In the genomic region with DNA sequence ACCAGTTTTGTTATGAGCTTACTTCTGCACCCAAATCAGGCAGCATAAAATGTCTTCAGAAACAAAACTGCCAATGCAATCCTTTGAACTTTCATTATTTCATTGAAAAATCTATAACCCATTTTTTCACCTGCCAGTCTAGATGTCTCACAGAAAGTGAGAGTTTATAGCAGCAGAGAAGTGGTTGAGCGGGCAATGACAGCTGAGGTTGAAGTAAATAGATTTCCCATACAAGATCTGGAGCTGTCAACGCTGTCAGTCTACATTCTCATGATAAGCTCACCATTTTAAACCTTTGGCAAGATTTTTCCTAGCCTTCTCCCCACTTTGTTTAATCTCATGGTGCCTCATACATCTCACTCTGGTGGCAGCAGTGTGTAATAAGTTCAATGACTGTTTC, we compare ENCODE assay signal across 35 cellular contexts.
"Had no signal": no experiment of that assay in that cellular context is flagged by ENCODE, and none has a peak within 500 bp of the region (broad histone marks: within the 10 kb centered on the region; RNA-seq: fewer than 3 reads in every experiment).

No MANE protein-coding gene starts in this region.

- DNase-seq: Kasumi-1, MG63, MM.1S, MV-4-11, NCI-H1048, NCI-H1092, NCI-H1092 treated with DMSO at 0.1 percent for 48 hours, NCI-H1105, NCI-H1105 treated with DMSO at 0.1 percent for 48 hours, NCI-H1417, NCI-H1417 treated with DMSO at 0.1 percent for 48 hours, NCI-H1436, NCI-H1436 treated with DMSO at 0.1 percent for 48 hours, NCI-H146, NCI-H1694, NCI-H1694 treated with DMSO at 0.1 percent for 48 hours, NCI-H187, NCI-H187 treated with DMSO at 0.1 percent for 48 hours, NCI-H1930, NCI-H2029, NCI-H2029 treated with DMSO at 0.1 percent for 48 hours, NCI-H2081, NCI-H2081 treated with DMSO at 0.1 percent for 48 hours, NCI-H2107, NCI-H2171, NCI-H2171 treated with DMSO at 0.1 percent for 48 hours, NCI-H2227 treated with DMSO at 0.1 percent for 48 hours, NCI-H226, NCI-H345, NCI-H446, NCI-H446 treated with DMSO at 0.1 percent for 48 hours, NCI-H510A, NCI-H510A treated with DMSO at 0.1 percent for 48 hours, NCI-H524, NCI-H524 treated with DMSO at 0.1 percent for 48 hours had no signal

- H3K4me3 ChIP-seq: MG63 had no signal

- H3K27me3 ChIP-seq: MG63 had no signal

- H3K36me3 ChIP-seq: MG63 had no signal

- H3K9me3 ChIP-seq: MG63 had no signal
